ENCODE assay signal across 23 cellular contexts in the genomic region with DNA sequence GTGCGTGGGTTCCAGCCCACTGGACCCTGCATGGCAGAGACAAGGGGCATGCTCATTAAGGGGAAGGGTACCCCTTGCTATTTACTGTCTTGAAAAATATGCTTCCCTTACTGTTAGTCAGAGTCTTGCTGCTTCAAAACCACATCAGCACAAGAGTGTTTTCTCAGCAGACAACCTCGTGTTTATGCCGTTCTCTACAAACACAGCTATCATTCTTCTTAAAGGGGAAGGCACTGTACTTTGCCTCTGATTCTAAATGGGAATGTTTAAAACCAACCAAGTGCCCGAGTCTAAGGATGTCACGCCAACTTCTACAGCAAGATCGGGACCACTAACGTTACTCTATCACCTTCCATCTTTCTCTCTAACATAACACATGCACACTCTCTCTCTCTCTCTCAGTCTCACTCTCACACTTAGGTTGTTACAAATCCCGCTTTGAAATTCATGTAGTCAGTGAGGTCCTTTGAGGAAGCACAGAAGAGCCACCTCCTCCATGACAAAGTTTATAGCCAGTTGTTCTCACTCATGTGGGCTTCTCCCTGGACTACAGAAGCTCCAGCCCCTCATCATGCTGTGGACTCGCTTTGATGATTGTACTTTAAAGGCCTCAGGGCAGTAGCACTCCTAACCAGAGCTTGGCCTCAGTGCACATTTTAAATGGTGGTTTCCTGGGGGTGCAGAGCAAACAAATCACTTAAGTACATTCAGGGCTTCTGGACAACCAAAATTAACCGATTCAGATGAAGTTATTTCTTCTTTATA.
"Had no signal": no experiment of that assay in that cellular context is flagged by ENCODE, and none has a peak within 500 bp of the region (broad histone marks: within the 10 kb centered on the region; RNA-seq: fewer than 3 reads in every experiment).

No MANE protein-coding gene starts in this region.

- H3K4me1 Mint-ChIP-seq: activated B cell treated with CpG ODN at 0.5 μM for 24 hours; activated naive CD8-positive, alpha-beta T cell treated with anti-CD3 and anti-CD28 coated beads for 36 hours had no signal

- H3K36me3 Mint-ChIP-seq: activated naive CD8-positive, alpha-beta T cell treated with anti-CD3 and anti-CD28 coated beads for 36 hours; natural killer cell treated with Interleukin-12 subunit alpha and Interleukin-12 subunit beta and Interleukin-15 and Interleukin-18, amount 100 ng/mL, for 72 hours had no signal

- H3K9me3 Mint-ChIP-seq: activated B cell treated with CpG ODN at 0.5 μM for 24 hours; activated naive CD8-positive, alpha-beta T cell treated with anti-CD3 and anti-CD28 coated beads for 36 hours; dendritic cell treated with granulocyte-macrophage colony-stimulating factor and Interleukin-4, amounts not matched to agents 40 ng/mL and 50 ng/mL, for 4 days; natural killer cell treated with Interleukin-12 subunit alpha and Interleukin-12 subunit beta and Interleukin-15 and Interleukin-18, amount 100 ng/mL, for 72 hours; T-helper 1 cell treated with Interleukin-12 subunit alpha and Interleukin-12 subunit beta and Interleukin-4 antibody, amounts not matched to agents 30 μg/mL and 1 μg/mL, for 36 hours had no signal

- H3K27me3 Mint-ChIP-seq: activated B cell treated with CpG ODN at 0.5 μM for 24 hours; activated CD4-positive, alpha-beta T cell treated with anti-CD3 and anti-CD28 coated beads for 36 hours; activated naive CD8-positive, alpha-beta T cell treated with anti-CD3 and anti-CD28 coated beads for 36 hours; dendritic cell treated with granulocyte-macrophage colony-stimulating factor and Interleukin-4, amounts not matched to agents 40 ng/mL and 50 ng/mL, for 4 days had no signal

- H3K27ac Mint-ChIP-seq: activated B cell treated with CpG ODN at 0.5 μM for 24 hours; activated CD4-positive, alpha-beta T cell treated with anti-CD3 and anti-CD28 coated beads for 36 hours; activated naive CD8-positive, alpha-beta T cell treated with anti-CD3 and anti-CD28 coated beads for 36 hours; dendritic cell treated with granulocyte-macrophage colony-stimulating factor and Interleukin-4, amounts not matched to agents 40 ng/mL and 50 ng/mL, for 4 days; natural killer cell treated with Interleukin-12 subunit alpha and Interleukin-12 subunit beta and Interleukin-15 and Interleukin-18, amount 100 ng/mL, for 72 hours; T-helper 1 cell treated with Interleukin-12 subunit alpha and Interleukin-12 subunit beta and Interleukin-4 antibody, amounts not matched to agents 30 μg/mL and 1 μg/mL, for 36 hours had no signal

- ATAC-seq: activated CD4-positive, alpha-beta T cell treated with anti-CD3 and anti-CD28 coated beads for 36 hours; foreskin keratinocyte; left ventricle myocardium superior; natural killer cell treated with Interleukin-12 subunit alpha and Interleukin-12 subunit beta and Interleukin-15 and Interleukin-18, amount 100 ng/mL, for 72 hours had no signal

- DNase-seq: activated B cell treated with CpG ODN at 0.5 μM for 24 hours; activated CD4-positive, alpha-beta T cell treated with anti-CD3 and anti-CD28 coated beads for 36 hours; activated CD4-positive, alpha-beta T cell treated with anti-CD3 and anti-CD28 coated beads, Interleukin-2, amount 50 U/mL, for 48 hours; activated naive CD4-positive, alpha-beta T cell treated with Interleukin-2 at 50 U/mL for 16 hours; activated naive CD8-positive, alpha-beta T cell treated with anti-CD3 and anti-CD28 coated beads for 36 hours; activated T-cell treated with anti-CD3 and anti-CD28 coated beads, Interleukin-2, amount 50 U/mL, for 48 hours; amygdala; effector CD8-positive, alpha-beta T cell; foreskin keratinocyte; hippocampal formation; left ventricle myocardium superior; mammary epithelial cell; midbrain; stimulated activated CD4-positive, alpha-beta T cell treated with anti-CD3 and anti-CD28 coated beads, Interleukin-2, amount 100 ng/mL, for 48 hours; stimulated activated CD8-positive, alpha-beta memory T cell treated with anti-CD3 and anti-CD28 coated beads, Interleukin-4, amount 100 ng/mL, for 48 hours; stimulated activated naive CD4-positive, alpha-beta T cell; T1000; testis; trophoblast cell; uterus had no signal

- H3K4me3 Mint-ChIP-seq: activated B cell treated with CpG ODN at 0.5 μM for 24 hours; activated CD4-positive, alpha-beta T cell treated with anti-CD3 and anti-CD28 coated beads for 36 hours; activated naive CD8-positive, alpha-beta T cell treated with anti-CD3 and anti-CD28 coated beads for 36 hours; dendritic cell treated with granulocyte-macrophage colony-stimulating factor and Interleukin-4, amounts not matched to agents 40 ng/mL and 50 ng/mL, for 4 days; natural killer cell treated with Interleukin-12 subunit alpha and Interleukin-12 subunit beta and Interleukin-15 and Interleukin-18, amount 100 ng/mL, for 72 hours; T-helper 1 cell treated with Interleukin-12 subunit alpha and Interleukin-12 subunit beta and Interleukin-4 antibody, amounts not matched to agents 30 μg/mL and 1 μg/mL, for 36 hours had no signal
